20 cellular contexts compared by ENCODE assay signal in genomic region chr6:4287811-4288244, GRCh38.
DNase-seq lines count a peak whose midpoint lies in the region; ATAC-seq and FAIRE-seq lines count a peak whose summit lies in the region.
"Had no signal": no experiment of that assay in that cellular context is flagged by ENCODE, and none has a peak within 500 bp of the region (broad histone marks: within the 10 kb centered on the region; RNA-seq: fewer than 3 reads in every experiment).

No MANE protein-coding gene starts in this region.

- no peaks in the 10 kb centered on the region for H3K36me3 ChIP-seq in small intestine (ENCODE audit: control insufficient read depth in 2 of 2, insufficient read depth in 2 of 2, low read length in 2 of 2)
- H3K36me3 ChIP-seq: breast epithelium, gastroesophageal sphincter, Peyer's patch had no signal

- H3K27ac ChIP-seq in small intestine (ENCODE audit: low read depth in 1 of 2, low read length in 1 of 2): no peak overlapping the region
- H3K27ac ChIP-seq: A549, breast epithelium, dorsolateral prefrontal cortex, gastroesophageal sphincter, HL-60, Peyer's patch had no signal

- DNase-seq in Right ventricle myocardium superior: no peak
- no peak for DNase-seq in Right ventricle myocardium inferior (ENCODE audit: missing footprints)
- peak; percentile 34 for DNase-seq in NCI-H748 treated with DMSO at 0.1 percent for 48 hours (lab: John Stamatoyannopoulos, UW)
- peak; percentile 48 for DNase-seq in ecto neural progenitor cell (ENCODE audit: low spot score)
- peak; percentile 8 for DNase-seq in small intestine
- DNase-seq in GM19239 (ENCODE audit: insufficient read length, low spot score): no peak
- no peak for DNase-seq in AG08396 (ENCODE audit: low spot score)
- DNase-seq: activated effector memory CD4-positive, alpha-beta T cell treated with Interleukin-2 at 50 U/mL for 16 hours; IMR-90; left cardiac atrium; NCI-H1694 treated with DMSO at 0.1 percent for 48 hours; NCI-H526; Peyer's patch had no signal

- ATAC-seq in Right ventricle myocardium superior (ENCODE audit: poor library complexity) (peak; percentile 48), Right ventricle myocardium inferior (no peak)
- no peak for ATAC-seq in activated CD4-positive, CD25-positive, alpha-beta regulatory T cell treated with anti-CD3 and anti-CD28 coated beads, Interleukin-2, amount 50 U/mL, for 24 hours
- ATAC-seq: A549; gastroesophageal sphincter; stimulated activated effector memory CD8-positive, alpha-beta T cell treated with anti-CD3 and anti-CD28 coated beads, Interleukin-12 subunit alpha, Interleukin-12 subunit beta, amount 100 ng/mL, for 72 hours had no signal

- H3K4me3 ChIP-seq in small intestine (ENCODE audit: low read depth in 1 of 2, low read length in 2 of 2): no peak overlapping the region
- H3K4me3 ChIP-seq: A549, breast epithelium, dorsolateral prefrontal cortex, gastroesophageal sphincter, Peyer's patch had no signal

- FAIRE-seq in small intestine (lab: Jason Lieb, UNC) (no peak), GM19239 (lab: Jason Lieb, UNC) (no peak)
- FAIRE-seq: A549 had no signal

- intact Hi-C loops in Right ventricle myocardium superior (cut with DNase I) (no loop called here), Right ventricle myocardium inferior (cut with DNase I) (no loop called here)

- no peaks in the 10 kb centered on the region for H3K27me3 ChIP-seq in small intestine (ENCODE audit: control insufficient read depth in 2 of 2, insufficient read depth in 2 of 2, low read length in 2 of 2)
- H3K27me3 ChIP-seq: breast epithelium, Peyer's patch had no signal

- no peaks in the 10 kb centered on the region for H3K4me1 ChIP-seq in small intestine (ENCODE audit: control insufficient read depth in 2 of 2, insufficient read depth in 1 of 2, low read depth in 1 of 2, low read length in 1 of 2)
- H3K4me1 ChIP-seq: breast epithelium, gastroesophageal sphincter, Peyer's patch had no signal

- 29 to 44% (median 38%) methylated on average over 11 of the region's 11 CpGs for WGBS in small intestine, 3 donors

- H3K9me3 ChIP-seq in small intestine (ENCODE audit: control insufficient read depth, low read depth): no peaks in the 10 kb centered on the region
- H3K9me3 ChIP-seq: A549, breast epithelium, gastroesophageal sphincter, Peyer's patch had no signal

Comparison
In these comparisons a context has a peak if more than half of its experiments do, and no peak if none do; other contexts are left out.
1. DNase-seq: peak in NCI-H748 treated with DMSO at 0.1 percent for 48 hours (single experiment), ecto neural progenitor cell (single experiment) and small intestine (single experiment); none in Right ventricle myocardium superior (single experiment), Right ventricle myocardium inferior (single experiment), GM19239 (single experiment) and AG08396 (single experiment).